Comparison of ENCODE assay signal across 14 cellular contexts in genomic region chr3:52436500-52437106, GRCh38. TPM values are rescaled to one million over a fixed set of nuclear protein-coding genes. Genes with fewer than 3 reads are reported as not detected.
DNase-seq lines count a peak whose midpoint lies in the region; ATAC-seq and TF ChIP-seq lines count a peak whose summit lies in the region.
"Had no signal": no experiment of that assay in that cellular context is flagged by ENCODE, and none has a peak within 500 bp of the region (broad histone marks: within the 10 kb centered on the region; RNA-seq: fewer than 3 reads in every experiment).

No MANE protein-coding gene starts in this region.

- no peak overlapping the region for H3K27ac ChIP-seq in ovary
- H3K27ac ChIP-seq: SJSA1 had no signal

- WGBS in ovary, 3 donors: 45 to 74% (median 60%) methylated on average over 12 to 13 of the region's 13 CpGs

- no peak for ATAC-seq in HG03439 (IDR thresholded peaks at IDR 0.05; ENCODE audit: unreplicated experiment)
- ATAC-seq in HG03097 (IDR thresholded peaks at IDR 0.05; ENCODE audit: low FRiP score, unreplicated experiment): no peak
- ATAC-seq: activated CD4-positive, alpha-beta T cell treated with anti-CD3 and anti-CD28 coated beads for 36 hours had no signal

- H3K4me3 Mint-ChIP-seq in mesothelial cell of epicardium: no peak overlapping the region
- H3K4me3 Mint-ChIP-seq: activated CD4-positive, alpha-beta T cell treated with anti-CD3 and anti-CD28 coated beads for 36 hours; HFFc6 had no signal

- TF ChIP-seq EP300 in ovary (IDR thresholded peaks at IDR 0.05): no peak

- intact Hi-C loops in ovary (cut with DNase I): loop anchor here in 1 of 4 donors (10.0 kb wide), 1 partner anchor 498 kb away; no protein-coding TSS in a partner anchor

- H3K27ac Mint-ChIP-seq in mesothelial cell of epicardium: no peak overlapping the region
- H3K27ac Mint-ChIP-seq: activated CD4-positive, alpha-beta T cell treated with anti-CD3 and anti-CD28 coated beads for 36 hours; HFFc6 had no signal

- no peak for TF ChIP-seq POLR2A in ovary (IDR thresholded peaks at IDR 0.05)

- no peaks in the 10 kb centered on the region for H3K9me3 ChIP-seq in ovary
- H3K9me3 ChIP-seq: gastrocnemius medialis, MG63, SJSA1 had no signal

- H3K4me1 ChIP-seq in ovary (ENCODE audit: insufficient read depth): peaks cover 10% of the 10 kb centered on the region
- H3K4me1 ChIP-seq: SJSA1 had no signal

- H3K4me1 Mint-ChIP-seq in mesothelial cell of epicardium: peaks cover 29% of the 10 kb centered on the region
- H3K4me1 Mint-ChIP-seq: activated CD4-positive, alpha-beta T cell treated with anti-CD3 and anti-CD28 coated beads for 36 hours had no signal

- H3K36me3 Mint-ChIP-seq in mesothelial cell of epicardium: no peaks in the 10 kb centered on the region

- no peaks in the 10 kb centered on the region for H3K27me3 ChIP-seq in ovary
- H3K27me3 ChIP-seq: gastrocnemius medialis, MG63, SJSA1 had no signal

- no peaks in the 10 kb centered on the region for H3K9me3 Mint-ChIP-seq in mesothelial cell of epicardium
- H3K9me3 Mint-ChIP-seq: HFFc6 had no signal

- H3K27me3 Mint-ChIP-seq in mesothelial cell of epicardium (ENCODE audit: low read depth): no peaks in the 10 kb centered on the region
- H3K27me3 Mint-ChIP-seq: activated CD4-positive, alpha-beta T cell treated with anti-CD3 and anti-CD28 coated beads for 36 hours had no signal

- no peaks in the 10 kb centered on the region for H3K36me3 ChIP-seq in ovary
- H3K36me3 ChIP-seq: gastrocnemius medialis, MG63, SJSA1 had no signal

- H3K4me3 ChIP-seq in fibroblast of pulmonary artery (replicated peaks; ENCODE audit: low read depth, low read length): no peak overlapping the region
- no peak overlapping the region for H3K4me3 ChIP-seq in ovary
- H3K4me3 ChIP-seq: gastrocnemius medialis, MG63, SJSA1, skin epidermis had no signal

- DNase-seq in EH (ENCODE audit: low read depth): peak; percentile 30
- peak; percentile 46 for DNase-seq in NCI-H82 (lab: John Stamatoyannopoulos, UW)
- DNase-seq in fibroblast of pulmonary artery (ENCODE audit: low read depth): peak; percentile 85
- peak in 3 of 5 donors; percentile 21 to 44 (median 31) for DNase-seq in ovary
- DNase-seq in mesothelial cell of epicardium (ENCODE audit: low spot score in 2 of 2, unreplicated experiment in 2 of 2): no peak
- DNase-seq in hepatic stellate cell (ENCODE audit: low spot score): no peak
- DNase-seq: activated CD4-positive, alpha-beta T cell treated with anti-CD3 and anti-CD28 coated beads for 36 hours; gastrocnemius medialis; HFFc6; MG63 had no signal

- TF ChIP-seq CTCF in fibroblast of pulmonary artery (IDR thresholded peaks at IDR 0.05; ENCODE audit: low read length, missing control alignments) (no peak), ovary (IDR thresholded peaks at IDR 0.05) (no peak), mesothelial cell of epicardium (IDR thresholded peaks at IDR 0.05; ENCODE audit: unreplicated experiment) (no peak)

RNA-seq across cellular contexts. Expression of gene SEMA3G, which starts 8.3 kb away (rescaled TPM):
- total RNA-seq in ovary (10 to 100 TPM in 1 of 7 donors, 1 to 10 TPM in 6; 1.5 to 12.3 (median 3.7) TPM), mesothelial cell of epicardium (0.35 to 0.80 TPM (median 0.66 TPM) in 3 replicates)
- polyA plus RNA-seq in ovary: 10 to 100 TPM in 1 of 2 donors, 1 to 10 TPM in 1; 8.2 to 11.9 TPM
- total RNA-seq: activated CD4-positive, alpha-beta T cell treated with anti-CD3 and anti-CD28 coated beads for 36 hours; HFFc6 had no signal

RNA-seq across cellular contexts. Expression of gene TNNC1, which starts 17.2 kb away (rescaled TPM):
- 1 to 10 TPM in 3 of 7 donors, under 1 TPM in 4; 0.31 to 2.3 (median 0.88) TPM for total RNA-seq in ovary
- polyA plus RNA-seq in ovary: 1 to 10 TPM; 1.6 to 1.8 TPM
- 4.0 to 5.2 TPM (median 4.6 TPM) in 3 replicates for total RNA-seq in mesothelial cell of epicardium

RNA-seq across cellular contexts. Expression of gene NISCH, which starts 18.8 kb away (rescaled TPM):
- total RNA-seq in ovary (100 to 1,000 TPM in 4 of 7 donors, 10 to 100 TPM in 3; 73.6 to 142 (median 102) TPM), mesothelial cell of epicardium (235 to 242 TPM (median 240 TPM) in 3 replicates)
- 10 to 100 TPM; 74.7 to 77.7 TPM for polyA plus RNA-seq in ovary

RNA-seq across cellular contexts. Expression of gene PHF7, which starts 26.1 kb away (rescaled TPM):
- total RNA-seq in ovary (10 to 100 TPM in 1 of 7 donors, 1 to 10 TPM in 6; 2.5 to 18.2 (median 6.2) TPM), mesothelial cell of epicardium (4.1 to 6.6 TPM (median 5.3 TPM) in 3 replicates)
- polyA plus RNA-seq in ovary: 1 to 10 TPM; 3.7 to 8.9 TPM

RNA-seq across cellular contexts. Expression of gene BAP1, which starts 26.8 kb away (rescaled TPM):
- total RNA-seq in ovary (10 to 100 TPM; 31.7 to 71.0 (median 63.8) TPM), mesothelial cell of epicardium (96.2 to 106 TPM (median 104 TPM) in 3 replicates)
- 10 to 100 TPM; 45.5 to 56.6 TPM for polyA plus RNA-seq in ovary

Comparison
In these comparisons a context has a peak if more than half of its experiments do, and no peak if none do; other contexts are left out.
1. DNase-seq: peak in EH (single experiment), NCI-H82 (single experiment), fibroblast of pulmonary artery (single experiment) and ovary (3 of 5); none in mesothelial cell of epicardium (0 of 2) and hepatic stellate cell (single experiment).